In the genomic region with DNA sequence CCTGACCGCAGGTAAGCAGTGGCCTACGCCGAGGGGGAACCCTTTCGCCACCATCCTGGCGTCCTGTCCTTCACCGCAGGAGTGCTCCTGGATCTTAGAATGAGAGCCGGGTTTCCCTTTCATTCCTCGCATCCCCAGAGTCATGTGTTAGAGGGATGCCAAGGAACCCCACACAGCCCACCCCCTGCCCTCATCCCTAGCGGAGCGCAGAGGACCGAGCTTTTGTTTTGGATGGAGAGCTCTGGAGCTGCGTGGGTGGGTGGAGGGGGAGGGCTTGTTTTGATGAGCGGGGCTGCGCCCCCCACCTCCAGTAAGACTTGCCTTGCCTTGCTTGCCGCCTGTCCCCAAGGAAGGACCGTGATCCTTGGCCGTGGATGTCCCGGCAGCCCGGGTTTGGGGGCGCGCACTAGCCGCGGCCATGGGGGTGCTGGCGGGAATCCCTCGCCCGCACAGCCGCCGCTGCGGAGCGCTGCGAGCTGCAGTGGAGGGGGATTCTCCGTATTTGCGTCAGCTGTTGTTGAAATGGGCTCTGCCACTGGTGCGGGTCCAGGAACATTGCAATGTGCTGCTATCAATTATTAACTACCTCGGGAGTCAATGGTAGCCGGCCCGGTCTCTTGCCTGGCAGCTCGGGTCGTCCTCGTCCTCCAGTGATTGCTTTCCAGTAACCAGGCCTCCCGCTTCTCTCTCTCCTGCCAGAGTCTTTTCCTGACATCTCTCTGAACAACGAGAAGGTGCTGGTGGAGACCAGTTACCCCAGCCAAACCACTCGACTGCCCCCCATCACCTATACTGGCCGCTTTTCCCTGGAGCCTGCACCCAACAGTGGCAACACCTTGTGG, we compare ENCODE assay signal across 8 cellular contexts. TPM values are rescaled to one million over a fixed set of nuclear protein-coding genes. Genes with fewer than 3 reads are reported as not detected.
DNase-seq lines count a peak whose midpoint lies in the region; ATAC-seq, FAIRE-seq and TF ChIP-seq lines count a peak whose summit lies in the region.

No MANE protein-coding gene starts in this region.

- peak; percentile 26 for TF ChIP-seq POLR2A in right lobe of liver (IDR thresholded peaks at IDR 0.05)
- no peak for TF ChIP-seq POLR2A in suprapubic skin (IDR thresholded peaks at IDR 0.05)

- peak overlapping the region; percentile 2; the same call in 1 of the 2 replicates for H2AFZ ChIP-seq in MM.1S (ENCODE audit: low read length)
- no peak overlapping the region for H2AFZ ChIP-seq in astrocyte (ENCODE audit: low read depth, low read length)

- H3K4me3 Mint-ChIP-seq in CD4-positive, alpha-beta T cell: peak overlapping the region; percentile 96
- H3K4me3 Mint-ChIP-seq in astrocyte (ENCODE audit: unreplicated experiment): peak overlapping the region; percentile 85

- H3K27me3 Mint-ChIP-seq in CD4-positive, alpha-beta T cell: no peaks in the 10 kb centered on the region
- peaks cover 11% of the 10 kb centered on the region for H3K27me3 Mint-ChIP-seq in astrocyte (ENCODE audit: low read depth, unreplicated experiment)

- no peaks in the 10 kb centered on the region for H3K9me2 ChIP-seq in MM.1S (replicated peaks; ENCODE audit: insufficient read depth, low read length)

- WGBS in right lobe of liver (ENCODE audit: insufficient coverage, low coverage, low lambda C conversion rate, missing lambda C conversion rate): 12% methylated on average over 16 of the region's 44 CpGs
- 23% methylated on average over 17 of the region's 44 CpGs for WGBS in suprapubic skin

- ATAC-seq in CD4-positive, alpha-beta T cell (ENCODE audit: poor library complexity): no peak
- ATAC-seq in right lobe of liver (peak; percentile 6 to 39 (median 14)), HG03039 (IDR thresholded peaks at IDR 0.05; ENCODE audit: unreplicated experiment) (no peak), HG03439 (IDR thresholded peaks at IDR 0.05; ENCODE audit: unreplicated experiment) (no peak)

- H3K27ac Mint-ChIP-seq in CD4-positive, alpha-beta T cell: peak overlapping the region; percentile 93
- peak overlapping the region; percentile 86 for H3K27ac Mint-ChIP-seq in astrocyte (ENCODE audit: unreplicated experiment)

- H3K36me3 Mint-ChIP-seq in CD4-positive, alpha-beta T cell (ENCODE audit: low read depth): peaks cover 20% of the 10 kb centered on the region
- peaks cover 26% of the 10 kb centered on the region for H3K36me3 Mint-ChIP-seq in astrocyte (ENCODE audit: low read depth, unreplicated experiment)

- H3K4me2 ChIP-seq in MM.1S (ENCODE audit: low read depth, low read length) (peak overlapping the region; percentile 94), astrocyte (ENCODE audit: low read length) (peak overlapping the region; percentile 97)

- no peaks in the 10 kb centered on the region for H3K9me3 ChIP-seq in CD4-positive, alpha-beta T cell (ENCODE audit: control insufficient read depth, low read length)
- H3K9me3 ChIP-seq in MM.1S (replicated peaks; ENCODE audit: insufficient read depth, low read length) (no peaks in the 10 kb centered on the region), astrocyte (ENCODE audit: insufficient read depth, low read depth, low read length) (no peaks in the 10 kb centered on the region), right lobe of liver (no peaks in the 10 kb centered on the region), suprapubic skin (no peaks in the 10 kb centered on the region)

- peaks cover 28% of the 10 kb centered on the region for H3K4me1 Mint-ChIP-seq in CD4-positive, alpha-beta T cell (ENCODE audit: low read depth)
- peaks cover 9% of the 10 kb centered on the region for H3K4me1 Mint-ChIP-seq in astrocyte (ENCODE audit: low read depth, unreplicated experiment)

- H3K4me1 ChIP-seq in MM.1S (ENCODE audit: low read length): no peaks in the 10 kb centered on the region
- H3K4me1 ChIP-seq in astrocyte (ENCODE audit: insufficient read depth, low read length): peaks cover 27% of the 10 kb centered on the region
- H3K4me1 ChIP-seq in right lobe of liver: peaks cover 0 to 11% (median 5%) of the 10 kb centered on the region in 4 donors
- peaks cover 75% of the 10 kb centered on the region for H3K4me1 ChIP-seq in suprapubic skin

- DNase-seq in CD4-positive, alpha-beta T cell: no peak
- DNase-seq in MM.1S (no peak), astrocyte (ENCODE audit: low read depth) (peak; percentile 25), right lobe of liver (peak; percentile 67 to 88 (median 76)), suprapubic skin (ENCODE audit: low spot score in 2 of 2) (no peak), HEK293T (ENCODE audit: extremely low spot score) (no peak)

- POLR2A ChIA-PET in CD4-positive, alpha-beta T cell (lab: Charles Lee): interaction anchor here (0.5 to 4.0 kb wide), 10 partner anchors 28 to 828 kb away, joined by 3 to 59 read pairs (median 6); a partner anchor contains a TSS
- POLR2A ChIA-PET in HEK293T (lab: Yijun Ruan, JAX): interaction anchor here (0.7 to 1.9 kb wide), 6 partner anchors 11 to 366 kb away, joined by 3 to 8 read pairs (median 4); a partner anchor contains a TSS

- no peak for FAIRE-seq in astrocyte (lab: Jason Lieb, UNC)

- no peaks in the 10 kb centered on the region for H3K79me2 ChIP-seq in MM.1S (ENCODE audit: low read length)
- H3K79me2 ChIP-seq in astrocyte (ENCODE audit: insufficient read depth, low read length): peaks cover 31% of the 10 kb centered on the region

- H4K20me1 ChIP-seq in MM.1S (ENCODE audit: insufficient read depth, low read length) (no peaks in the 10 kb centered on the region), astrocyte (ENCODE audit: insufficient read depth, low read length) (peaks cover 56% of the 10 kb centered on the region)

- peak; percentile 4 for TF ChIP-seq CTCF in CD4-positive, alpha-beta T cell (IDR thresholded peaks at IDR 0.05)
- TF ChIP-seq CTCF in MM.1S (IDR thresholded peaks at IDR 0.05; ENCODE audit: low read length) (no peak), astrocyte (IDR thresholded peaks at IDR 0.05; ENCODE audit: insufficient read depth, low read depth, low read length) (no peak), right lobe of liver (IDR thresholded peaks at IDR 0.05) (no peak), suprapubic skin (IDR thresholded peaks at IDR 0.05) (no peak)

- intact Hi-C loops in CD4-positive, alpha-beta T cell (cut with DNase I, micrococcal nuclease): loop anchor here in 1 of 2 experiments (1.0 to 10.0 kb wide), 3 partner anchors 25 to 939 kb away; a partner anchor contains a TSS
- intact Hi-C loops in right lobe of liver (cut with DNase I): loop anchor here in 1 of 2 donors (5.0 kb wide), 1 partner anchor 36 kb away; no protein-coding TSS in a partner anchor

- H3K36me3 ChIP-seq in MM.1S (replicated peaks; ENCODE audit: insufficient read depth, low read length) (no peaks in the 10 kb centered on the region), astrocyte (ENCODE audit: insufficient read depth, low read length) (peaks cover 23% of the 10 kb centered on the region), right lobe of liver (no peaks in the 10 kb centered on the region), suprapubic skin (peaks cover 15% of the 10 kb centered on the region)

- TF ChIP-seq EP300 in suprapubic skin (IDR thresholded peaks at IDR 0.05): no peak

- H3K9ac ChIP-seq in MM.1S (ENCODE audit: low read length) (no peak overlapping the region), astrocyte (ENCODE audit: low read length) (peak overlapping the region; percentile 93)

- CTCF ChIA-PET in CD4-positive, alpha-beta T cell (lab: Charles Lee): interaction anchor here (0.5 to 4.7 kb wide), 8 partner anchors 16 to 82 kb away, joined by 3 to 38 read pairs (median 10); a partner anchor contains a TSS
- CTCF ChIA-PET in HEK293T (lab: Yijun Ruan, JAX): interaction anchor here (5.7 kb wide), 1 partner anchor 37 kb away, joined by 40 read pairs; no protein-coding TSS in a partner anchor

- no peaks in the 10 kb centered on the region for H3K9me3 Mint-ChIP-seq in CD4-positive, alpha-beta T cell
- peaks cover 3% of the 10 kb centered on the region for H3K9me3 Mint-ChIP-seq in astrocyte (ENCODE audit: unreplicated experiment)

- H3F3A ChIP-seq in MM.1S (ENCODE audit: insufficient read depth, low read length): peaks cover 6% of the 10 kb centered on the region; the same call in 1 of the 2 replicates

- H3K4me3 ChIP-seq in MM.1S (ENCODE audit: low read length) (peak overlapping the region; percentile 88), astrocyte (ENCODE audit: insufficient read depth, low read depth, low read length) (peak overlapping the region; percentile 94), right lobe of liver (peak overlapping the region; percentile 65 to 91 (median 67)), suprapubic skin (peak overlapping the region; percentile 87)

- no peaks in the 10 kb centered on the region for H3K27me3 ChIP-seq in CD4-positive, alpha-beta T cell (ENCODE audit: control insufficient read depth, insufficient read depth, low read length)
- H3K27me3 ChIP-seq in MM.1S (replicated peaks; ENCODE audit: insufficient read depth, low read length): peaks cover 30% of the 10 kb centered on the region
- H3K27me3 ChIP-seq in astrocyte (ENCODE audit: insufficient read depth, low read length): no peaks in the 10 kb centered on the region
- no peaks in the 10 kb centered on the region for H3K27me3 ChIP-seq in right lobe of liver
- H3K27me3 ChIP-seq in suprapubic skin: no peaks in the 10 kb centered on the region

- H3K27ac ChIP-seq in CD4-positive, alpha-beta T cell (ENCODE audit: low read depth, low read length): no peak overlapping the region
- no peak overlapping the region for H3K27ac ChIP-seq in MM.1S (ENCODE audit: low read length)
- peak overlapping the region; percentile 37 for H3K27ac ChIP-seq in astrocyte (ENCODE audit: low read depth, low read length)
- H3K27ac ChIP-seq in right lobe of liver: peak overlapping the region in 2 of 3 donors; percentile 62 to 97
- H3K27ac ChIP-seq in suprapubic skin: peak overlapping the region; percentile 99

TF ChIP-seq in HEK293T, 16 proteins besides CTCF, POLR2A, EP300 and RAD21:
- TF ChIP-seq LEF1 (IDR thresholded peaks at IDR 0.05; ENCODE audit: borderline replicate concordance): no peak
- TF ChIP-seq SP1 (IDR thresholded peaks at IDR 0.05): no peak
- TF ChIP-seq CTBP1 (IDR thresholded peaks at IDR 0.05; ENCODE audit: borderline replicate concordance): no peak
- TF ChIP-seq BHLHE40 (IDR thresholded peaks at IDR 0.05; ENCODE audit: borderline replicate concordance): no peak; the same call in 1 of the 2 replicates
- no peak for TF ChIP-seq FOXM1 (IDR thresholded peaks at IDR 0.05; ENCODE audit: borderline replicate concordance)
- TF ChIP-seq SUZ12 (IDR thresholded peaks at IDR 0.05): no peak
- no peak for TF ChIP-seq FOXA1 (IDR thresholded peaks at IDR 0.05)

RNA-seq across cellular contexts. Expression of a gene that starts 1.0 kb away (rescaled TPM):
- total RNA-seq in CD4-positive, alpha-beta T cell: 1 to 10 TPM; 5.7 to 6.2 TPM
- total RNA-seq in astrocyte (24.4 and 31.5 TPM in 2 replicates), right lobe of liver (10 to 100 TPM in 5 of 6 experiments, 1 to 10 TPM in 1; 6.6 to 72.9 (median 16.6) TPM), suprapubic skin (100 to 1,000 TPM; 130 to 445 (median 257) TPM)

RNA-seq across cellular contexts. Expression of a gene that starts 27.4 kb away (rescaled TPM):
- under 1 TPM; 0.33 to 0.34 TPM for total RNA-seq in CD4-positive, alpha-beta T cell
- total RNA-seq in astrocyte (16.0 and 17.2 TPM in 2 replicates), right lobe of liver (not detected), suprapubic skin (1 to 10 TPM; 1.5 to 2.6 (median 1.8) TPM)

Comparison
In these comparisons a context has a peak if more than half of its experiments do, and no peak if none do; other contexts are left out.
1. ATAC-seq: peak in right lobe of liver (4 of 4); none in CD4-positive, alpha-beta T cell (single experiment), HG03039 (single experiment) and HG03439 (single experiment).
2. DNase-seq: peak in astrocyte (single experiment) and right lobe of liver (3 of 3); none in CD4-positive, alpha-beta T cell (0 of 10), MM.1S (single experiment), suprapubic skin (0 of 2) and HEK293T (single experiment).
3. H3K27ac ChIP-seq: peak in astrocyte (single experiment), right lobe of liver (2 of 3) and suprapubic skin (single experiment); none in CD4-positive, alpha-beta T cell (single experiment) and MM.1S (single experiment).
4. Peak in every context shown above with its lines, with median percentiles within 50 percentile points of each other: H3K4me3 ChIP-seq.